In the genomic region with DNA sequence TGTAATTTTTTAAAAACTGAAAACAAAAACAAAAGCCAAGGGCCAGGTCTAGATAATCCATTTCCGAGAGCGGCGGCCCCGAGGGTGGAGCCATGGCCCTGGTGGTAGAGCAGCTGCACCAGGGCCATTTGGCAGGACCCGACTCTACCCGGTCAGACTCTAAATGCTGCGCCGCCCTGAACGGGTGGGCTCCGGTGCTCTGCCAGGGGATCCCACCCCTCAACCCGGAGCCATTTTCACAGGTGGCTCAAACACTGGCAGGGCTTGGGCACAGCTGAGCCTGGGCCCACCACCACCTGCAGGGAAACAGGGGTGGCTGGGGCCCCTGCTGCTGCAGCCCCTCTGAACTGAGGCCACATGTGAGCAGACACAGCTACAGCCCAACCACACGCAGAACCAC, we compare ENCODE assay signal across 24 cellular contexts.
"Had no signal": no experiment of that assay in that cellular context is flagged by ENCODE, and none has a peak within 500 bp of the region (broad histone marks: within the 10 kb centered on the region; RNA-seq: fewer than 3 reads in every experiment).

No MANE protein-coding gene starts in this region.

- H3K4me3 ChIP-seq: colonic mucosa, esophagus squamous epithelium, gastrocnemius medialis, heart right ventricle, left lung, lower lobe of right lung, mucosa of descending colon had no signal

- H3K27ac ChIP-seq: colonic mucosa, epithelial cell of prostate, esophagus squamous epithelium, gastrocnemius medialis, heart right ventricle, left lung, lower lobe of right lung had no signal

- H3K4me1 Mint-ChIP-seq: endodermal cell had no signal

- H3K36me3 ChIP-seq: colonic mucosa, esophagus squamous epithelium, gastrocnemius medialis, heart right ventricle, lower lobe of right lung had no signal

- H3K36me3 Mint-ChIP-seq: mesothelial cell of epicardium had no signal

- H3K27me3 ChIP-seq: colonic mucosa, esophagus squamous epithelium, heart right ventricle, left lung had no signal

- ATAC-seq: effector memory CD8-positive, alpha-beta T cell; esophagus mucosa; gastrocnemius medialis; heart right ventricle; left cardiac atrium; left lung; left ventricle myocardium superior; lower lobe of right lung; mucosa of descending colon had no signal

- H3K4me3 Mint-ChIP-seq: dendritic cell treated with granulocyte-macrophage colony-stimulating factor and Interleukin-4, amounts not matched to agents 40 ng/mL and 50 ng/mL, for 4 days; effector memory CD8-positive, alpha-beta T cell; endodermal cell; mesothelial cell of epicardium had no signal

- H3K4me1 ChIP-seq: colonic mucosa, gastrocnemius medialis, lower lobe of right lung had no signal

- H3K27ac Mint-ChIP-seq: dendritic cell treated with granulocyte-macrophage colony-stimulating factor and Interleukin-4, amounts not matched to agents 40 ng/mL and 50 ng/mL, for 4 days; endodermal cell; mesothelial cell of epicardium had no signal

- H3K9me3 Mint-ChIP-seq: dendritic cell treated with granulocyte-macrophage colony-stimulating factor and Interleukin-4, amounts not matched to agents 40 ng/mL and 50 ng/mL, for 4 days; effector memory CD8-positive, alpha-beta T cell; endodermal cell; mesothelial cell of epicardium had no signal

- H3K9me3 ChIP-seq: colonic mucosa, esophagus squamous epithelium, gastrocnemius medialis, heart right ventricle, left lung, lower lobe of right lung, mucosa of descending colon had no signal

- DNase-seq: colonic mucosa; cortex of kidney; effector CD8-positive, alpha-beta T cell; effector memory CD8-positive, alpha-beta T cell; endodermal cell; erythroblast; esophagus squamous epithelium; foreskin fibroblast; foreskin melanocyte; gastrocnemius medialis; glutamatergic neuron; head of caudate nucleus; heart right ventricle; hippocampal formation; left cardiac atrium; left lung; left ventricle myocardium superior; lower lobe of right lung; mesenchymal stem cell; mucosa of descending colon had no signal
